ENCODE assay signal across 10 cellular contexts in the genomic region with DNA sequence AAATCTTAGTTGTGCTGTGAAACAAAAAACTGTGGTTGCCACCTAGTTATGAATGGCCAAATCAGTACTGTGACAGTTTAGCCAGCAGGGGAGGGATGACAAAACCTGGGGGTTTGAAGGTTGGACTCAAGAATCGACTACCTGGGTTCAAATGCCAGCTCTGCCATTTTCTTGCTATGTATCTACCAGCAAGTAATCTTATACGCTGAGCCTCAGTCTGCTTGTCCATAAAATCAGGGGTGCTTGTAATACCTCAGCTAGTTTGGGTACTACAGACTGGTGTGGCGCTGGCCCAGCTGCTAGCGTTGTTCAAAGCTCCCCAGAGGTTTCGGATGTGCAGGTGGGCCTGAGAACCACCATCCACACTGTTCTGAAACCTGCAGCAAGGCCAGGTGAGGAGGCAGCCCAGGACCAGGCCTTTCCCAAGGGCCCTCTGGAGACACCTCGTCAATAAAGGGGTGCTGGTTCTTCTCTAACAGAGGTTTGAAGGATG. TPM values are rescaled to one million over a fixed set of nuclear protein-coding genes. Genes with fewer than 3 reads are reported as not detected.
A peak's percentile ranks its signal among the peaks of the same experiment; 100 is the strongest.
DNase-seq lines count a peak whose midpoint lies in the region; ATAC-seq lines count a peak whose summit lies in the region.
"Had no signal": no experiment of that assay in that cellular context is flagged by ENCODE, and none has a peak within 500 bp of the region (broad histone marks: within the 10 kb centered on the region; RNA-seq: fewer than 3 reads in every experiment).

No MANE protein-coding gene starts in this region.

- H2BK5ac ChIP-seq in mesendoderm (ENCODE audit: low read length): no peak overlapping the region
- H2BK5ac ChIP-seq in trophoblast cell (ENCODE audit: low read depth, low read length, poor library complexity): no peak overlapping the region

- H3K27ac ChIP-seq in mesendoderm (ENCODE audit: low read depth, low read length): no peak overlapping the region
- H3K27ac ChIP-seq in trophoblast cell (ENCODE audit: low read depth, low read length): no peak overlapping the region

- H3K23ac ChIP-seq in mesendoderm (ENCODE audit: low read length): no peak overlapping the region
- H3K23ac ChIP-seq in trophoblast cell (ENCODE audit: low read length): no peak overlapping the region

- H3K56ac ChIP-seq in mesendoderm (ENCODE audit: low read length): peak overlapping the region; percentile 3

- peak; percentile 23 for ATAC-seq in GM18907 (IDR thresholded peaks at IDR 0.05; ENCODE audit: unreplicated experiment)
- peak; percentile 25 for ATAC-seq in GM21825 (IDR thresholded peaks at IDR 0.05; ENCODE audit: unreplicated experiment)
- ATAC-seq in HG03439 (IDR thresholded peaks at IDR 0.05; ENCODE audit: unreplicated experiment): peak; percentile 52

- no peaks in the 10 kb centered on the region for H3K27me3 ChIP-seq in mesendoderm (ENCODE audit: insufficient read depth, low read length, poor library complexity)
- no peaks in the 10 kb centered on the region for H3K27me3 ChIP-seq in trophoblast cell (ENCODE audit: insufficient read depth, low read length)

- no peak overlapping the region for H4K8ac ChIP-seq in mesendoderm (ENCODE audit: low read depth, low read length)
- no peak overlapping the region for H4K8ac ChIP-seq in trophoblast cell (ENCODE audit: low read depth, low read length)

- H4K12ac ChIP-seq in trophoblast cell (ENCODE audit: low read depth, low read length): no peak overlapping the region

- H2AK5ac ChIP-seq in mesendoderm (ENCODE audit: low read length): no peak overlapping the region
- no peak overlapping the region for H2AK5ac ChIP-seq in trophoblast cell (ENCODE audit: low read length)

- peaks cover 35% of the 10 kb centered on the region for H3K79me1 ChIP-seq in mesendoderm (ENCODE audit: low read length)
- peaks cover 5% of the 10 kb centered on the region for H3K79me1 ChIP-seq in trophoblast cell (ENCODE audit: low read length)

- H3K36me3 ChIP-seq in mesendoderm (ENCODE audit: control insufficient read depth, insufficient read depth, low read length) (no peaks in the 10 kb centered on the region), trophoblast cell (ENCODE audit: control insufficient read depth in 1 of 2, insufficient read depth in 2 of 2, low read length in 2 of 2) (peaks cover 4 to 10% of the 10 kb centered on the region in 2 experiments)

- H2AFZ ChIP-seq in trophoblast cell (ENCODE audit: insufficient read depth, low read length, poor library complexity): no peak overlapping the region

- no peak overlapping the region for H4K5ac ChIP-seq in mesendoderm (ENCODE audit: low read length)

- no CpG with 5 or more reads among the region's 6 CpGs for WGBS in mesendoderm (ENCODE audit: extremely low coverage, insufficient coverage, low lambda C conversion rate)
- WGBS in trophoblast cell (ENCODE audit: extremely low coverage, insufficient coverage, insufficient read length): no CpG with 5 or more reads among the region's 6 CpGs

- H3K4me1 ChIP-seq in mesendoderm (ENCODE audit: control insufficient read depth, low read depth, low read length) (peaks cover 35% of the 10 kb centered on the region), trophoblast cell (ENCODE audit: control insufficient read depth in 1 of 2, insufficient read depth in 2 of 2, low read length in 2 of 2) (peaks cover 8 to 16% of the 10 kb centered on the region in 2 experiments)

- peaks cover 35% of the 10 kb centered on the region for H3K79me2 ChIP-seq in mesendoderm (ENCODE audit: control insufficient read depth, insufficient read depth, low read length)
- peaks cover 2% of the 10 kb centered on the region for H3K79me2 ChIP-seq in trophoblast cell (ENCODE audit: control insufficient read depth, insufficient read depth, low read length, poor library complexity)

- no peak overlapping the region for H3K14ac ChIP-seq in trophoblast cell (ENCODE audit: low read length)

- H4K91ac ChIP-seq in trophoblast cell (ENCODE audit: low read depth, low read length): no peak overlapping the region

- H3K9me3 ChIP-seq in trophoblast cell (ENCODE audit: insufficient read depth, low read depth, low read length): peaks cover 3% of the 10 kb centered on the region

- H2BK120ac ChIP-seq in mesendoderm (ENCODE audit: low read depth, low read length) (no peak overlapping the region), trophoblast cell (ENCODE audit: insufficient read depth, low read length, poor library complexity) (no peak overlapping the region)

- no peak overlapping the region for H3K4me2 ChIP-seq in mesendoderm (ENCODE audit: low read length)
- no peak overlapping the region for H3K4me2 ChIP-seq in trophoblast cell (ENCODE audit: low read length)

- H3K4me3 ChIP-seq in mesendoderm (ENCODE audit: low read length): no peak overlapping the region
- no peak overlapping the region for H3K4me3 ChIP-seq in trophoblast cell (ENCODE audit: low read depth, low read length)

- H2BK12ac ChIP-seq in trophoblast cell (ENCODE audit: low read length): no peak overlapping the region

- DNase-seq in mesendoderm: no peak
- no peak for DNase-seq in NCI-H526 treated with DMSO at 0.1 percent for 48 hours (lab: John Stamatoyannopoulos, UW)
- no peak for DNase-seq in GDM1 (lab: John Stamatoyannopoulos, UW)
- DNase-seq in activated effector memory CD4-positive, alpha-beta T cell treated with Interleukin-2 at 50 U/mL for 16 hours: no peak
- DNase-seq in trophoblast cell: no peak
- DNase-seq: activated CD4-positive, CD25-positive, alpha-beta regulatory T cell; NCI-H1092 treated with DMSO at 0.1 percent for 48 hours had no signal

- H3K18ac ChIP-seq in mesendoderm (ENCODE audit: low read length) (no peak overlapping the region), trophoblast cell (ENCODE audit: low read length) (no peak overlapping the region)

- peak overlapping the region; percentile 64 for H3K4ac ChIP-seq in mesendoderm (ENCODE audit: low read depth, low read length)
- no peak overlapping the region for H3K4ac ChIP-seq in trophoblast cell (ENCODE audit: low read depth, low read length)

- no peak overlapping the region for H3K9ac ChIP-seq in mesendoderm (ENCODE audit: low read length)
- no peak overlapping the region for H3K9ac ChIP-seq in trophoblast cell (ENCODE audit: low read length)

- H2BK15ac ChIP-seq in mesendoderm (replicated peaks; ENCODE audit: low read depth): no peak overlapping the region

RNA-seq across cellular contexts. Expression of a gene that starts 40.4 kb away (rescaled TPM):
- polyA plus RNA-seq in mesendoderm (2013, experiment 1 of 2): 39.3 TPM
- polyA plus RNA-seq in mesendoderm (2013, experiment 2 of 2): 39.0 TPM
- polyA plus RNA-seq in trophoblast cell (2013): 30.3 and 31.3 TPM in 2 replicates
